10 cellular contexts compared by ENCODE assay signal in genomic region chr6:30544666-30545272, GRCh38. TPM values are rescaled to one million over a fixed set of nuclear protein-coding genes. Genes with fewer than 3 reads are reported as not detected.
DNase-seq lines count a peak whose midpoint lies in the region; ATAC-seq, FAIRE-seq and TF ChIP-seq lines count a peak whose summit lies in the region.
"Had no signal": no experiment of that assay in that cellular context is flagged by ENCODE, and none has a peak within 500 bp of the region (broad histone marks: within the 10 kb centered on the region; RNA-seq: fewer than 3 reads in every experiment).

No MANE protein-coding gene starts in this region.

- peaks cover 0 to 44% (median 43%) of the 10 kb centered on the region in 9 donors for H3K36me3 ChIP-seq in heart left ventricle

- peak overlapping the region; percentile 43 for H3K27ac Mint-ChIP-seq in activated naive CD8-positive, alpha-beta T cell treated with anti-CD3 and anti-CD28 coated beads for 36 hours
- H3K27ac Mint-ChIP-seq in activated T-helper 1 cell treated with anti-CD3 and anti-CD28 coated beads, Interleukin-12 subunit alpha, Interleukin-12 subunit beta, Interleukin-2, Interleukin-4 antibody, amounts not matched to agents 30 ng/mL and 10 ng/mL and 1 ng/mL, durations not matched to agents 14 hours and 24 hours and 36 hours, result no peak overlapping the region

- H3K9me3 ChIP-seq in heart left ventricle, result no peaks in the 10 kb centered on the region

- no peak overlapping the region for H3K4me3 ChIP-seq in heart left ventricle
- H3K4me3 ChIP-seq in retinal pigment epithelial cell (ENCODE audit: low read length), result no peak overlapping the region
- H3K4me3 ChIP-seq: SK-N-MC, skin epidermis had no signal

- H3K4me3 Mint-ChIP-seq in activated naive CD8-positive, alpha-beta T cell treated with anti-CD3 and anti-CD28 coated beads for 36 hours, result no peak overlapping the region
- no peak overlapping the region for H3K4me3 Mint-ChIP-seq in activated T-helper 1 cell treated with anti-CD3 and anti-CD28 coated beads, Interleukin-12 subunit alpha, Interleukin-12 subunit beta, Interleukin-2, Interleukin-4 antibody, amounts not matched to agents 30 ng/mL and 10 ng/mL and 1 ng/mL, durations not matched to agents 14 hours and 24 hours and 36 hours

- H3K27me3 ChIP-seq in heart left ventricle, result no peaks in the 10 kb centered on the region

- FAIRE-seq in GM12891 (lab: Jason Lieb, UNC), result peak; percentile 89

- DNase-seq in GM12891 (ENCODE audit: insufficient read length, low spot score) (peak; percentile 32), NCI-H2196 treated with DMSO at 0.1 percent for 48 hours (lab: John Stamatoyannopoulos, UW; ENCODE audit: unreplicated experiment) (peak; percentile 59), heart left ventricle (no peak), retinal pigment epithelial cell (ENCODE audit: low read depth) (no peak), ureter (ENCODE audit: low spot score) (no peak)
- no peak for DNase-seq in activated naive CD8-positive, alpha-beta T cell treated with anti-CD3 and anti-CD28 coated beads for 36 hours
- DNase-seq in activated T-helper 1 cell treated with anti-CD3 and anti-CD28 coated beads, Interleukin-12 subunit alpha, Interleukin-12 subunit beta, Interleukin-2, Interleukin-4 antibody, amounts not matched to agents 30 ng/mL and 10 ng/mL and 1 ng/mL, durations not matched to agents 14 hours and 24 hours and 36 hours (ENCODE audit: low spot score), result no peak

- peak in 3 of 4 donors; percentile 58 to 71 (median 66) for ATAC-seq in heart left ventricle

- 31 to 41% (median 35%) methylated on average over 6 of the region's 6 CpGs for WGBS in heart left ventricle, 4 donors

- no peaks in the 10 kb centered on the region for H3K9me3 Mint-ChIP-seq in activated naive CD8-positive, alpha-beta T cell treated with anti-CD3 and anti-CD28 coated beads for 36 hours
- H3K9me3 Mint-ChIP-seq in activated T-helper 1 cell treated with anti-CD3 and anti-CD28 coated beads, Interleukin-12 subunit alpha, Interleukin-12 subunit beta, Interleukin-2, Interleukin-4 antibody, amounts not matched to agents 30 ng/mL and 10 ng/mL and 1 ng/mL, durations not matched to agents 14 hours and 24 hours and 36 hours, result no peaks in the 10 kb centered on the region

- H3K27me3 Mint-ChIP-seq in activated naive CD8-positive, alpha-beta T cell treated with anti-CD3 and anti-CD28 coated beads for 36 hours, result no peaks in the 10 kb centered on the region
- H3K27me3 Mint-ChIP-seq in activated T-helper 1 cell treated with anti-CD3 and anti-CD28 coated beads, Interleukin-12 subunit alpha, Interleukin-12 subunit beta, Interleukin-2, Interleukin-4 antibody, amounts not matched to agents 30 ng/mL and 10 ng/mL and 1 ng/mL, durations not matched to agents 14 hours and 24 hours and 36 hours (ENCODE audit: insufficient read depth), result no peaks in the 10 kb centered on the region

- intact Hi-C loops in heart left ventricle (cut with DNase I), result loop anchor here (1.0 to 10.0 kb wide), 10 partner anchors 50 to 180 kb away; partner anchors contain the start of genes DHX16 (in 2 of the 10), HLA-E (in 1 of the 10) and TUBB (in 1 of the 10)
- intact Hi-C loops in activated T-helper 1 cell treated with anti-CD3 and anti-CD28 coated beads, Interleukin-12 subunit alpha, Interleukin-12 subunit beta, Interleukin-2, Interleukin-4 antibody, amounts not matched to agents 30 ng/mL and 10 ng/mL and 1 ng/mL, durations not matched to agents 14 hours and 24 hours and 36 hours (cut with micrococcal nuclease), result loop anchor here (1.0 to 2.0 kb wide), 4 partner anchors 16 to 542 kb away; no protein-coding TSS in a partner anchor

- peaks cover 18% of the 10 kb centered on the region for H3K36me3 Mint-ChIP-seq in activated naive CD8-positive, alpha-beta T cell treated with anti-CD3 and anti-CD28 coated beads for 36 hours
- peaks cover 29% of the 10 kb centered on the region for H3K36me3 Mint-ChIP-seq in activated T-helper 1 cell treated with anti-CD3 and anti-CD28 coated beads, Interleukin-12 subunit alpha, Interleukin-12 subunit beta, Interleukin-2, Interleukin-4 antibody, amounts not matched to agents 30 ng/mL and 10 ng/mL and 1 ng/mL, durations not matched to agents 14 hours and 24 hours and 36 hours (ENCODE audit: low read depth)

- H3K4me1 ChIP-seq in heart left ventricle, result peaks cover 0 to 32% (median 9%) of the 10 kb centered on the region in 12 donors

- H3K27ac ChIP-seq in C4-2B (no peak overlapping the region), heart left ventricle (peak overlapping the region in 2 of 12 donors; percentile 6 to 53)
- H3K27ac ChIP-seq: SK-N-MC had no signal

- TF ChIP-seq CTCF in C4-2B (conservative IDR thresholded peaks at IDR 0.05) (peak; percentile 84), heart left ventricle (IDR thresholded peaks at IDR 0.05) (peak; percentile 70 to 82 (median 76)), retinal pigment epithelial cell (conservative IDR thresholded peaks at IDR 0.05; ENCODE audit: low read depth, low read length) (peak; percentile 83)

- H3K4me1 Mint-ChIP-seq in activated naive CD8-positive, alpha-beta T cell treated with anti-CD3 and anti-CD28 coated beads for 36 hours, result peaks cover 30% of the 10 kb centered on the region
- peaks cover 33% of the 10 kb centered on the region for H3K4me1 Mint-ChIP-seq in activated T-helper 1 cell treated with anti-CD3 and anti-CD28 coated beads, Interleukin-12 subunit alpha, Interleukin-12 subunit beta, Interleukin-2, Interleukin-4 antibody, amounts not matched to agents 30 ng/mL and 10 ng/mL and 1 ng/mL, durations not matched to agents 14 hours and 24 hours and 36 hours (ENCODE audit: low read depth)

- no peak for TF ChIP-seq POLR2A in GM12891 (IDR thresholded peaks at IDR 0.05; ENCODE audit: low read depth, low read length)
- TF ChIP-seq POLR2A in heart left ventricle (IDR thresholded peaks at IDR 0.05), result no peak

TF ChIP-seq in GM12891, 5 proteins besides CTCF, POLR2A, EP300 and RAD21:
- TF ChIP-seq POU2F2 (IDR thresholded peaks at IDR 0.05; ENCODE audit: low read depth, low read length), result no peak
- TF ChIP-seq SPI1 (IDR thresholded peaks at IDR 0.05; ENCODE audit: low read depth, low read length), result no peak
- no peak for TF ChIP-seq TAF1 (IDR thresholded peaks at IDR 0.05; ENCODE audit: low read depth, low read length)
- no peak for TF ChIP-seq PAX5 (IDR thresholded peaks at IDR 0.05; ENCODE audit: insufficient read depth, low read length, severe bottlenecking)
- no peak for TF ChIP-seq POLR2AphosphoS5 (IDR thresholded peaks at IDR 0.05; ENCODE audit: low read depth, low read length)
TF ChIP-seq in GM12891: peak in this region for 0.

RNA-seq across cellular contexts. Expression of gene GNL1, which starts 11.5 kb away (rescaled TPM):
- 36.3 TPM for polyA plus RNA-seq in GM12891 (2012; ENCODE audit: low read depth, missing spikeins)
- 100 to 1,000 TPM; 123 to 126 TPM for total RNA-seq in activated naive CD8-positive, alpha-beta T cell treated with anti-CD3 and anti-CD28 coated beads for 36 hours
- 10 to 100 TPM in 8 of 9 donors, 1 to 10 TPM in 1; 9.1 to 32.4 (median 17.4) TPM for total RNA-seq in heart left ventricle
- 10 to 100 TPM; 17.7 to 33.5 TPM for polyA plus RNA-seq in heart left ventricle
- total RNA-seq in ureter, result 72.6 TPM
- total RNA-seq in activated T-helper 1 cell treated with anti-CD3 and anti-CD28 coated beads, Interleukin-12 subunit alpha, Interleukin-12 subunit beta, Interleukin-2, Interleukin-4 antibody, amounts not matched to agents 30 ng/mL and 10 ng/mL and 1 ng/mL, durations not matched to agents 14 hours and 24 hours and 36 hours, result 86.3 and 92.4 TPM in 2 replicates

RNA-seq across cellular contexts. Expression of gene PRR3, which starts 12.3 kb away (rescaled TPM):
- polyA plus RNA-seq in GM12891 (2012; ENCODE audit: low read depth, missing spikeins), result 12.4 TPM
- 10 to 100 TPM; 32.7 to 34.4 TPM for total RNA-seq in activated naive CD8-positive, alpha-beta T cell treated with anti-CD3 and anti-CD28 coated beads for 36 hours
- total RNA-seq in heart left ventricle, result 1 to 10 TPM; 1.9 to 4.5 (median 2.9) TPM
- polyA plus RNA-seq in heart left ventricle, result 1 to 10 TPM; 3.4 to 3.6 TPM
- total RNA-seq in ureter, result 17.3 TPM
- 41.6 and 42.1 TPM in 2 replicates for total RNA-seq in activated T-helper 1 cell treated with anti-CD3 and anti-CD28 coated beads, Interleukin-12 subunit alpha, Interleukin-12 subunit beta, Interleukin-2, Interleukin-4 antibody, amounts not matched to agents 30 ng/mL and 10 ng/mL and 1 ng/mL, durations not matched to agents 14 hours and 24 hours and 36 hours

RNA-seq across cellular contexts. Expression of gene ABCF1, which starts 26.5 kb away (rescaled TPM):
- 48.8 TPM for polyA plus RNA-seq in GM12891 (2012; ENCODE audit: low read depth, missing spikeins)
- total RNA-seq in activated naive CD8-positive, alpha-beta T cell treated with anti-CD3 and anti-CD28 coated beads for 36 hours, result 100 to 1,000 TPM; 122 TPM
- total RNA-seq in heart left ventricle, result 10 to 100 TPM; 35.1 to 49.0 (median 39.8) TPM
- polyA plus RNA-seq in heart left ventricle, result 10 to 100 TPM; 28.0 to 76.8 TPM
- 63.9 TPM for total RNA-seq in ureter
- total RNA-seq in activated T-helper 1 cell treated with anti-CD3 and anti-CD28 coated beads, Interleukin-12 subunit alpha, Interleukin-12 subunit beta, Interleukin-2, Interleukin-4 antibody, amounts not matched to agents 30 ng/mL and 10 ng/mL and 1 ng/mL, durations not matched to agents 14 hours and 24 hours and 36 hours, result 115 and 120 TPM in 2 replicates

RNA-seq across cellular contexts. Expression of gene HLA-E, which starts 55.5 kb away (rescaled TPM):
- polyA plus RNA-seq in GM12891 (2012; ENCODE audit: low read depth, missing spikeins), result 359 TPM
- 100 to 1,000 TPM; 481 to 482 TPM for total RNA-seq in activated naive CD8-positive, alpha-beta T cell treated with anti-CD3 and anti-CD28 coated beads for 36 hours
- 100 to 1,000 TPM in 8 of 9 donors, 10 to 100 TPM in 1; 96.1 to 560 (median 162) TPM for total RNA-seq in heart left ventricle
- polyA plus RNA-seq in heart left ventricle, result 100 to 1,000 TPM; 160 to 200 TPM
- total RNA-seq in ureter, result 330 TPM
- 476 and 483 TPM in 2 replicates for total RNA-seq in activated T-helper 1 cell treated with anti-CD3 and anti-CD28 coated beads, Interleukin-12 subunit alpha, Interleukin-12 subunit beta, Interleukin-2, Interleukin-4 antibody, amounts not matched to agents 30 ng/mL and 10 ng/mL and 1 ng/mL, durations not matched to agents 14 hours and 24 hours and 36 hours

Comparison
In these comparisons a context has a peak if more than half of its experiments do, and no peak if none do; other contexts are left out.
1. DNase-seq: peak in GM12891 (single experiment) and NCI-H2196 treated with DMSO at 0.1 percent for 48 hours (single experiment); none in activated naive CD8-positive, alpha-beta T cell treated with anti-CD3 and anti-CD28 coated beads for 36 hours (single experiment), heart left ventricle (0 of 5), retinal pigment epithelial cell (single experiment), ureter (single experiment) and activated T-helper 1 cell treated with anti-CD3 and anti-CD28 coated beads, Interleukin-12 subunit alpha, Interleukin-12 subunit beta, Interleukin-2, Interleukin-4 antibody, amounts not matched to agents 30 ng/mL and 10 ng/mL and 1 ng/mL, durations not matched to agents 14 hours and 24 hours and 36 hours (single experiment).
2. Peak in every context shown above with its lines, with median percentiles within 50 percentile points of each other: CTCF ChIP-seq.